In genomic region chr1:112546076-112546475, GRCh38 we compare ENCODE assay signal across 23 cellular contexts. TPM values are rescaled to one million over a fixed set of nuclear protein-coding genes. Genes with fewer than 3 reads are reported as not detected.
A peak's percentile ranks its signal among the peaks of the same experiment; 100 is the strongest.
DNase-seq lines count a peak whose midpoint lies in the region; ATAC-seq and TF ChIP-seq lines count a peak whose summit lies in the region.
"Had no signal": no experiment of that assay in that cellular context is flagged by ENCODE, and none has a peak within 500 bp of the region (broad histone marks: within the 10 kb centered on the region; RNA-seq: fewer than 3 reads in every experiment).

No MANE protein-coding gene starts in this region.

- WGBS in H9 (ENCODE audit: extremely low coverage, insufficient read length, low lambda C conversion rate): no CpG with 5 or more reads among the region's 2 CpGs

- H2BK5ac ChIP-seq in H9 (ENCODE audit: insufficient read length, low read length): no peak overlapping the region

- no peaks in the 10 kb centered on the region for H3K23me2 ChIP-seq in H9 (ENCODE audit: insufficient read length, low read depth, low read length, poor library complexity, severe bottlenecking)

- DNase-seq in Caki2 (ENCODE audit: low read depth) (peak; percentile 66), M059J (ENCODE audit: low read depth) (peak; percentile 27), chondrocyte (ENCODE audit: low spot score) (no peak), mesothelial cell of epicardium (ENCODE audit: low spot score in 2 of 2, unreplicated experiment in 2 of 2) (no peak), islet precursor cell (no peak), H9 (no peak)
- DNase-seq: activated CD4-positive, CD25-positive, alpha-beta regulatory T cell treated with anti-CD3 and anti-CD28 coated beads, Interleukin-2, amount 50 U/mL, for 72 hours; activated naive CD4-positive, alpha-beta T cell; activated T-cell treated with anti-CD3 and anti-CD28 coated beads, Interleukin-2, amount 50 U/mL, for 24 hours; amygdala; GOT3; naive thymus-derived CD4-positive, alpha-beta T cell; NCI-H1694; NCI-H69; RPMI8226; stimulated activated CD4-positive, alpha-beta T cell treated with anti-CD3 and anti-CD28 coated beads, Interleukin-15, amount 100 ng/mL, for 24 hours; T-helper 9 cell; upper lobe of left lung had no signal

- no peaks in the 10 kb centered on the region for H4K20me1 ChIP-seq in H9 (ENCODE audit: control insufficient read depth, insufficient read depth, insufficient read length)
- H4K20me1 ChIP-seq: BLaER1 treated with 17β-estradiol and CSF1 and Interleukin-3, amounts not matched to agents 10 nM and 100 nM had no signal

- H4K91ac ChIP-seq in H9 (ENCODE audit: insufficient read length, low read depth, low read length): no peak overlapping the region

- no peak overlapping the region for H3K4ac ChIP-seq in H9 (ENCODE audit: low read depth, low read length)

- H2BK12ac ChIP-seq in H9 (ENCODE audit: insufficient read length, low read depth, low read length): no peak overlapping the region

- ATAC-seq in GM18861 (IDR thresholded peaks at IDR 0.05; ENCODE audit: unreplicated experiment) (no peak), GM21825 (IDR thresholded peaks at IDR 0.05; ENCODE audit: unreplicated experiment) (no peak)
- ATAC-seq: naive thymus-derived CD4-positive, alpha-beta T cell; SK-N-SH treated with all-trans-retinoic acid at 6 μM for 48 hours had no signal

- no peak overlapping the region for H4K5ac ChIP-seq in H9 (ENCODE audit: insufficient read length, low read depth, low read length)

- H2BK120ac ChIP-seq in H9 (ENCODE audit: low read depth, low read length, poor library complexity, severe bottlenecking): no peak overlapping the region

- in situ Hi-C loops in Caki2 (cut with HindIII; ENCODE audit: low pct_unique_long_range_greater_than_20kb, low sequenced_read_pairs): no loop called here

- no peak overlapping the region for H3T11ph ChIP-seq in H9 (ENCODE audit: low read length)

- H3K27ac ChIP-seq in H9 (ENCODE audit: insufficient read length, low read depth, low read length): no peak overlapping the region
- H3K27ac ChIP-seq: BLaER1 treated with 17β-estradiol and CSF1 and Interleukin-3, amounts not matched to agents 10 nM and 100 nM; upper lobe of left lung had no signal

- no peaks in the 10 kb centered on the region for H3K79me2 ChIP-seq in H9 (ENCODE audit: insufficient read depth, low read length)

- H3K36me3 Mint-ChIP-seq in chondrocyte (ENCODE audit: low read depth): peaks cover 4% of the 10 kb centered on the region
- H3K36me3 Mint-ChIP-seq in mesothelial cell of epicardium: peaks cover 14% of the 10 kb centered on the region
- peaks cover 0 to 5% (median under 1%) of the 10 kb centered on the region in 3 experiments; a peak in 1 of 7 replicates for H3K36me3 Mint-ChIP-seq in H9 (ENCODE audit: insufficient read depth in 1 of 3, low read depth in 3 of 3)

- H3K9me3 ChIP-seq in H9 (ENCODE audit: control insufficient read depth, low read depth, low read length): no peaks in the 10 kb centered on the region
- H3K9me3 ChIP-seq: BLaER1 treated with 17β-estradiol and CSF1 and Interleukin-3, amounts not matched to agents 10 nM and 100 nM; upper lobe of left lung had no signal

- no peak overlapping the region for H2BK15ac ChIP-seq in H9 (ENCODE audit: low read depth, low read length)

- H4K8ac ChIP-seq in H9 (replicated peaks; ENCODE audit: insufficient read length, low read depth, low read length): no peak overlapping the region

- H3K27me3 Mint-ChIP-seq in chondrocyte (ENCODE audit: low read depth): no peaks in the 10 kb centered on the region
- no peaks in the 10 kb centered on the region for H3K27me3 Mint-ChIP-seq in mesothelial cell of epicardium (ENCODE audit: low read depth)
- H3K27me3 Mint-ChIP-seq in H9 (ENCODE audit: low read depth): no peaks in the 10 kb centered on the region
- H3K27me3 Mint-ChIP-seq: activated T-cell treated with anti-CD3 and anti-CD28 coated beads, Interleukin-2, amount 50 U/mL, for 24 hours; central memory CD8-positive, alpha-beta T cell; naive thymus-derived CD4-positive, alpha-beta T cell had no signal

- H3K4me1 Mint-ChIP-seq in chondrocyte (ENCODE audit: low read depth) (peaks cover 31% of the 10 kb centered on the region), mesothelial cell of epicardium (peaks cover 23% of the 10 kb centered on the region), H9 (no peaks in the 10 kb centered on the region)
- H3K4me1 Mint-ChIP-seq: central memory CD8-positive, alpha-beta T cell; naive thymus-derived CD4-positive, alpha-beta T cell had no signal

- no peak for TF ChIP-seq CTCF in chondrocyte (IDR thresholded peaks at IDR 0.05)
- TF ChIP-seq CTCF in mesothelial cell of epicardium (IDR thresholded peaks at IDR 0.05; ENCODE audit: unreplicated experiment): no peak
- no peak for TF ChIP-seq CTCF in H9 (conservative IDR thresholded peaks at IDR 0.05)

- H3K27ac Mint-ChIP-seq in chondrocyte (ENCODE audit: unreplicated experiment): peak overlapping the region; percentile 54
- H3K27ac Mint-ChIP-seq in mesothelial cell of epicardium: peak overlapping the region; percentile 70
- 0 out of 7 replicates have a peak overlapping the region, but pooled peaks of 1 of the 3 experiments have one; percentile 5 for H3K27ac Mint-ChIP-seq in H9
- H3K27ac Mint-ChIP-seq: activated T-cell treated with anti-CD3 and anti-CD28 coated beads, Interleukin-2, amount 50 U/mL, for 24 hours; naive thymus-derived CD4-positive, alpha-beta T cell had no signal

- no peak overlapping the region for H3K4me2 ChIP-seq in H9 (ENCODE audit: insufficient read depth, insufficient read length, low read length)
- H3K4me2 ChIP-seq: BLaER1 treated with 17β-estradiol and CSF1 and Interleukin-3, amounts not matched to agents 10 nM and 100 nM had no signal

- no peak overlapping the region for H3K23ac ChIP-seq in H9 (ENCODE audit: insufficient read length, low read depth, low read length)

- no peaks in the 10 kb centered on the region for H3K9me3 Mint-ChIP-seq in chondrocyte (ENCODE audit: low read depth)
- H3K9me3 Mint-ChIP-seq in mesothelial cell of epicardium: no peaks in the 10 kb centered on the region
- no peaks in the 10 kb centered on the region for H3K9me3 Mint-ChIP-seq in H9
- H3K9me3 Mint-ChIP-seq: activated T-cell treated with anti-CD3 and anti-CD28 coated beads, Interleukin-2, amount 50 U/mL, for 24 hours; central memory CD8-positive, alpha-beta T cell; naive thymus-derived CD4-positive, alpha-beta T cell had no signal

- H3K4me1 ChIP-seq in H9 (ENCODE audit: insufficient read depth, low read length): no peaks in the 10 kb centered on the region
- H3K4me1 ChIP-seq: upper lobe of left lung had no signal

- H2AFZ ChIP-seq in H9 (ENCODE audit: low read length): no peak overlapping the region

- H3K14ac ChIP-seq in H9 (ENCODE audit: insufficient read depth, low read length): no peak overlapping the region

- no peak overlapping the region for H3K9ac ChIP-seq in H9 (ENCODE audit: extremely low read depth, insufficient read length, low read length)
- H3K9ac ChIP-seq: BLaER1 treated with 17β-estradiol and CSF1 and Interleukin-3, amounts not matched to agents 10 nM and 100 nM had no signal

- no peaks in the 10 kb centered on the region for H3K79me1 ChIP-seq in H9 (ENCODE audit: insufficient read depth, low read depth, low read length, poor library complexity, severe bottlenecking)

- no peak overlapping the region for H2AK5ac ChIP-seq in H9 (ENCODE audit: insufficient read length, low read length)

- no peak overlapping the region for H3K56ac ChIP-seq in H9 (ENCODE audit: insufficient read length, low read depth, low read length)

- H3K4me3 Mint-ChIP-seq in chondrocyte (ENCODE audit: unreplicated experiment) (no peak overlapping the region), mesothelial cell of epicardium (no peak overlapping the region), H9 (no peak overlapping the region)
- H3K4me3 Mint-ChIP-seq: activated T-cell treated with anti-CD3 and anti-CD28 coated beads, Interleukin-2, amount 50 U/mL, for 24 hours; central memory CD8-positive, alpha-beta T cell; naive thymus-derived CD4-positive, alpha-beta T cell had no signal

- H3K18ac ChIP-seq in H9 (ENCODE audit: insufficient read length, low read depth, low read length): no peak overlapping the region

- H2BK20ac ChIP-seq in H9 (ENCODE audit: low read depth, low read length, poor library complexity, severe bottlenecking): no peak overlapping the region

- no peaks in the 10 kb centered on the region for H3K27me3 ChIP-seq in H9 (ENCODE audit: insufficient read depth, low read length)
- H3K27me3 ChIP-seq: BLaER1 treated with 17β-estradiol and CSF1 and Interleukin-3, amounts not matched to agents 10 nM and 100 nM; upper lobe of left lung had no signal

RNA-seq across cellular contexts. Expression of gene WNT2B, which starts 37.3 kb away (rescaled TPM):
- 0.23 and 0.37 TPM in 2 replicates for total RNA-seq in Caki2 (2014; rRNA removed; shearing (Covaris generic); ENCODE audit: low replicate concordance)
- total RNA-seq in M059J (2014; rRNA removed; shearing (Covaris generic)): under 0.01 and 0.02 TPM in 2 replicates
- total RNA-seq in chondrocyte: 2.8 to 6.0 TPM (median 6.0 TPM) in 3 replicates
- 146 to 165 TPM (median 151 TPM) in 3 replicates for total RNA-seq in mesothelial cell of epicardium
- 0.66 and 0.68 TPM in 2 replicates for total RNA-seq in H9 (2021)

Comparison
In these comparisons a context has a peak if more than half of its experiments do, and no peak if none do; other contexts are left out.
1. DNase-seq: peak in Caki2 (single experiment) and M059J (single experiment); none in chondrocyte (single experiment), mesothelial cell of epicardium (0 of 2), islet precursor cell (single experiment) and H9 (single experiment).
2. RNA of gene WNT2B, which starts 37.3 kb away (total RNA-seq): 146 to 165 TPM in mesothelial cell of epicardium; 2.8 to 6.0 TPM in chondrocyte, 0.66 to 0.68 TPM in H9, 0.23 to 0.37 TPM in Caki2 and under 0.01 to 0.02 TPM in M059J; every median in the first group is over 10 times any median in the second.